In the genomic region with DNA sequence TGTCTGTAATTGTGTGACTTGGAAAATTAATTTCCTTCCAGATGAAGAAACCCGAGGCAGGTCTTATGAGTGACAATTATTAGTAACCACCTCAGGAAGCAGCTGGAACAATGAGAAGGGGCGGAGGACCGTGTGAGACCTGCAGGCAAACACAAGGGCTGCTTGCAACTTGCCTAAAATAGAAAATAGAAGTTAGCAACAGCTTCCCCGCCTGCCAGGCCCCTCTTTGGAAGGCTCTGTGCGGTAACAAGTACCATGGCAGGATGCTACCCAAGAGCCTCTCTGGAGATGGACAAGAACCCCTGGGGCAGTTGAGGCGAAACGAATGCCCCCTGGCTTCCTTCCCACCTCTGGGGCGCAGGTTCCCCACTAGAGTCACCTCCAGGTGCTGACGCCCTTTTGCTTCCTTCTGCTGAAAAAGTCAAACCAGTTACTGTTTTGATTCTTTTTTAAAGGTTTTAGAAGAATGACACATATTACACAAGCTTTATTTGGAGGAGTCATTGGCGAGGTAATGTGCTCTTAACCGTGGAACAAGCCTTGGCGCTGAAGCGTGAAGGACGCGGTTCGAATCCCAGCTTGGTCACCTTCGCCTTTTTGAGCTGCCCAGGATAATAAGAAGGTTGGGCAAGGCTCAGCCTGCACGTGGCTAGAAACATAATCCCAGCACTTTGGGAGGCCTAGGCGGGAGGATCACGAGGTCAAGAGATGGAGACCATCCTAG, we compare ENCODE assay signal across 1 cellular context.
TF ChIP-seq lines count a peak whose summit lies in the region.

No MANE protein-coding gene starts in this region.

TF ChIP-seq in WTC11, 78 proteins besides CTCF, POLR2A, EP300 and RAD21 (continued from another document):
- TF ChIP-seq, protein P1, sequence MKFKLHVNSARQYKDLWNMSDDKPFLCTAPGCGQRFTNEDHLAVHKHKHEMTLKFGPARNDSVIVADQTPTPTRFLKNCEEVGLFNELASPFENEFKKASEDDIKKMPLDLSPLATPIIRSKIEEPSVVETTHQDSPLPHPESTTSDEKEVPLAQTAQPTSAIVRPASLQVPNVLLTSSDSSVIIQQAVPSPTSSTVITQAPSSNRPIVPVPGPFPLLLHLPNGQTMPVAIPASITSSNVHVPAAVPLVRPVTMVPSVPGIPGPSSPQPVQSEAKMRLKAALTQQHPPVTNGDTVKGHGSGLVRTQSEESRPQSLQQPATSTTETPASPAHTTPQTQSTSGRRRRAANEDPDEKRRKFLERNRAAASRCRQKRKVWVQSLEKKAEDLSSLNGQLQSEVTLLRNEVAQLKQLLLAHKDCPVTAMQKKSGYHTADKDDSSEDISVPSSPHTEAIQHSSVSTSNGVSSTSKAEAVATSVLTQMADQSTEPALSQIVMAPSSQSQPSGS (CRISPR knock-in tag; IDR thresholded peaks at IDR 0.05; ENCODE audit: borderline replicate concordance, low read depth), result no peak
- TF ChIP-seq FOXP1 (CRISPR knock-in tag; IDR thresholded peaks at IDR 0.05; ENCODE audit: borderline replicate concordance) (no peak), ZNF232 (CRISPR knock-in tag; IDR thresholded peaks at IDR 0.05) (no peak), NR2C2 (CRISPR knock-in tag; IDR thresholded peaks at IDR 0.05) (no peak), TCF7 (CRISPR knock-in tag; IDR thresholded peaks at IDR 0.05; ENCODE audit: low read depth) (no peak)
- TF ChIP-seq, protein P2, sequence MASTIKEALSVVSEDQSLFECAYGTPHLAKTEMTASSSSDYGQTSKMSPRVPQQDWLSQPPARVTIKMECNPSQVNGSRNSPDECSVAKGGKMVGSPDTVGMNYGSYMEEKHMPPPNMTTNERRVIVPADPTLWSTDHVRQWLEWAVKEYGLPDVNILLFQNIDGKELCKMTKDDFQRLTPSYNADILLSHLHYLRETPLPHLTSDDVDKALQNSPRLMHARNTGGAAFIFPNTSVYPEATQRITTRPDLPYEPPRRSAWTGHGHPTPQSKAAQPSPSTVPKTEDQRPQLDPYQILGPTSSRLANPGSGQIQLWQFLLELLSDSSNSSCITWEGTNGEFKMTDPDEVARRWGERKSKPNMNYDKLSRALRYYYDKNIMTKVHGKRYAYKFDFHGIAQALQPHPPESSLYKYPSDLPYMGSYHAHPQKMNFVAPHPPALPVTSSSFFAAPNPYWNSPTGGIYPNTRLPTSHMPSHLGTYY (CRISPR knock-in tag; IDR thresholded peaks at IDR 0.05), result no peak
- TF ChIP-seq, protein P3, sequence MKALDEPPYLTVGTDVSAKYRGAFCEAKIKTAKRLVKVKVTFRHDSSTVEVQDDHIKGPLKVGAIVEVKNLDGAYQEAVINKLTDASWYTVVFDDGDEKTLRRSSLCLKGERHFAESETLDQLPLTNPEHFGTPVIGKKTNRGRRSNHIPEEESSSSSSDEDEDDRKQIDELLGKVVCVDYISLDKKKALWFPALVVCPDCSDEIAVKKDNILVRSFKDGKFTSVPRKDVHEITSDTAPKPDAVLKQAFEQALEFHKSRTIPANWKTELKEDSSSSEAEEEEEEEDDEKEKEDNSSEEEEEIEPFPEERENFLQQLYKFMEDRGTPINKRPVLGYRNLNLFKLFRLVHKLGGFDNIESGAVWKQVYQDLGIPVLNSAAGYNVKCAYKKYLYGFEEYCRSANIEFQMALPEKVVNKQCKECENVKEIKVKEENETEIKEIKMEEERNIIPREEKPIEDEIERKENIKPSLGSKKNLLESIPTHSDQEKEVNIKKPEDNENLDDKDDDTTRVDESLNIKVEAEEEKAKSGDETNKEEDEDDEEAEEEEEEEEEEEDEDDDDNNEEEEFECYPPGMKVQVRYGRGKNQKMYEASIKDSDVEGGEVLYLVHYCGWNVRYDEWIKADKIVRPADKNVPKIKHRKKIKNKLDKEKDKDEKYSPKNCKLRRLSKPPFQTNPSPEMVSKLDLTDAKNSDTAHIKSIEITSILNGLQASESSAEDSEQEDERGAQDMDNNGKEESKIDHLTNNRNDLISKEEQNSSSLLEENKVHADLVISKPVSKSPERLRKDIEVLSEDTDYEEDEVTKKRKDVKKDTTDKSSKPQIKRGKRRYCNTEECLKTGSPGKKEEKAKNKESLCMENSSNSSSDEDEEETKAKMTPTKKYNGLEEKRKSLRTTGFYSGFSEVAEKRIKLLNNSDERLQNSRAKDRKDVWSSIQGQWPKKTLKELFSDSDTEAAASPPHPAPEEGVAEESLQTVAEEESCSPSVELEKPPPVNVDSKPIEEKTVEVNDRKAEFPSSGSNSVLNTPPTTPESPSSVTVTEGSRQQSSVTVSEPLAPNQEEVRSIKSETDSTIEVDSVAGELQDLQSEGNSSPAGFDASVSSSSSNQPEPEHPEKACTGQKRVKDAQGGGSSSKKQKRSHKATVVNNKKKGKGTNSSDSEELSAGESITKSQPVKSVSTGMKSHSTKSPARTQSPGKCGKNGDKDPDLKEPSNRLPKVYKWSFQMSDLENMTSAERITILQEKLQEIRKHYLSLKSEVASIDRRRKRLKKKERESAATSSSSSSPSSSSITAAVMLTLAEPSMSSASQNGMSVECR (CRISPR knock-in tag; IDR thresholded peaks at IDR 0.05; ENCODE audit: borderline replicate concordance), result no peak
- TF ChIP-seq, protein P4, sequence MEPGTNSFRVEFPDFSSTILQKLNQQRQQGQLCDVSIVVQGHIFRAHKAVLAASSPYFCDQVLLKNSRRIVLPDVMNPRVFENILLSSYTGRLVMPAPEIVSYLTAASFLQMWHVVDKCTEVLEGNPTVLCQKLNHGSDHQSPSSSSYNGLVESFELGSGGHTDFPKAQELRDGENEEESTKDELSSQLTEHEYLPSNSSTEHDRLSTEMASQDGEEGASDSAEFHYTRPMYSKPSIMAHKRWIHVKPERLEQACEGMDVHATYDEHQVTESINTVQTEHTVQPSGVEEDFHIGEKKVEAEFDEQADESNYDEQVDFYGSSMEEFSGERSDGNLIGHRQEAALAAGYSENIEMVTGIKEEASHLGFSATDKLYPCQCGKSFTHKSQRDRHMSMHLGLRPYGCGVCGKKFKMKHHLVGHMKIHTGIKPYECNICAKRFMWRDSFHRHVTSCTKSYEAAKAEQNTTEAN (CRISPR knock-in tag; IDR thresholded peaks at IDR 0.05), result no peak
- TF ChIP-seq, protein P5, sequence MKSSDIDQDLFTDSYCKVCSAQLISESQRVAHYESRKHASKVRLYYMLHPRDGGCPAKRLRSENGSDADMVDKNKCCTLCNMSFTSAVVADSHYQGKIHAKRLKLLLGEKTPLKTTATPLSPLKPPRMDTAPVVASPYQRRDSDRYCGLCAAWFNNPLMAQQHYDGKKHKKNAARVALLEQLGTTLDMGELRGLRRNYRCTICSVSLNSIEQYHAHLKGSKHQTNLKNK (CRISPR knock-in tag; IDR thresholded peaks at IDR 0.05), result no peak
